ENCODE assay signal across 8 cellular contexts in the genomic region with DNA sequence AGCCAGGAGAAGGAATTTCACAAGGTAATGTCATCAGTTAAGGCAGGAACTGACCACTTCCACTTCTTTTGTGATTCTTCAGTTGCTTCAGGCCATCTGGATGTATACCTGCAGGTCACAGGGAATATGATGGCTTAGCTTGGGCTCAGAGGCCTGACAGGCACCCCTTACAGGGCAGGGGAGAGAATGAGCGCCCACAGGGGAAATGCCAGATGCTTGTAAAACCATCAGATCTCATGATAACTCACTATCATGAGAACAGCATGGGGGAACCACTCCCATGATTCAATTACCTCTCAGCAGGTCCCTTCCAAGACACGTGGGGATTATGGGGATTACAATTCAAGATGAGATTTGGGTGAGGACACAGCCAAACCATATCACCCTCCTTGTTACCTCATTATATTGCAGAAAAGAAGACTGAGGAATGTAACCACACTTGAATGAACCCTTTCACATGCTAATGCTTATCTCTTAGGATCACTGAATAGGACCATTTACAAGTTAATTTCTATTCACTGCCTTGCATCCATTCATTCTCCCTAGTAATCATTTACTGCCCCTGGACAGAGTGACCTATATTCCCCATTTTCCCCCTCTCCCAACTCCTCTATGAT. TPM values are rescaled to one million over a fixed set of nuclear protein-coding genes. Genes with fewer than 3 reads are reported as not detected.
DNase-seq lines count a peak whose midpoint lies in the region; ATAC-seq, FAIRE-seq and TF ChIP-seq lines count a peak whose summit lies in the region.
"Not testable (repeated sequence)": the region's sequence is repeated elsewhere in the genome, so short reads cannot be mapped to it uniquely, and the experiment has no call there.
"Had no signal": no experiment of that assay in that cellular context is flagged by ENCODE, and none has a peak within 500 bp of the region (broad histone marks: within the 10 kb centered on the region; RNA-seq: fewer than 3 reads in every experiment).

No MANE protein-coding gene starts in this region.

- not testable (repeated sequence) for H2AK5ac ChIP-seq in mesendoderm (ENCODE audit: low read length)

- H3K36me3 ChIP-seq in A673 (ENCODE audit: insufficient read depth, low read length, poor library complexity, severe bottlenecking); HUES6 (ENCODE audit: control insufficient read depth, insufficient read depth, low read length); endodermal cell (ENCODE audit: control insufficient read depth, insufficient read depth, low read length); mesendoderm (ENCODE audit: control insufficient read depth, insufficient read depth, low read length): not testable (repeated sequence)

- peaks cover 24% of the 10 kb centered on the region for H3K9me3 Mint-ChIP-seq in WTC11
- H3K9me3 Mint-ChIP-seq in endodermal cell: peaks cover 49% of the 10 kb centered on the region

- not testable (repeated sequence) for H2BK15ac ChIP-seq in mesendoderm (replicated peaks; ENCODE audit: low read depth)

- H3K9me3 ChIP-seq in A673 (ENCODE audit: low read depth, low read length, poor library complexity, severe bottlenecking): not testable (repeated sequence)
- peaks cover 34% of the 10 kb centered on the region for H3K9me3 ChIP-seq in HUES6 (ENCODE audit: control insufficient read depth, insufficient read depth, low read depth, low read length)
- H3K9me3 ChIP-seq in endodermal cell (ENCODE audit: control insufficient read depth, low read length): peaks cover 48% of the 10 kb centered on the region

- H3K27me3 Mint-ChIP-seq in WTC11 (ENCODE audit: low read depth): peaks cover 41% of the 10 kb centered on the region
- H3K27me3 Mint-ChIP-seq in endodermal cell (ENCODE audit: insufficient read depth): not testable (repeated sequence)

- not testable (repeated sequence) for H4K8ac ChIP-seq in mesendoderm (ENCODE audit: low read depth, low read length)

- H3K56ac ChIP-seq in mesendoderm (ENCODE audit: low read length): not testable (repeated sequence)

- not testable (repeated sequence) for H2BK5ac ChIP-seq in mesendoderm (ENCODE audit: low read length)

- H3K4me2 ChIP-seq in mesendoderm (ENCODE audit: low read length): not testable (repeated sequence)

- POLR2A ChIA-PET in A673 (lab: Charles Lee; ENCODE audit: low non-redundant PET); WTC11 (lab: Charles Lee): not testable (repeated sequence)

- WGBS in endodermal cell (ENCODE audit: insufficient coverage in 1 of 2, insufficient read length in 1 of 2), 2 experiments: 89% methylated on average over 1 of the region's 2 CpGs; no CpG with 5 or more reads in 1 of the 2 experiments
- no CpG with 5 or more reads among the region's 2 CpGs for whole genome bisulfite sequencing in mesendoderm (ENCODE audit: extremely low coverage, insufficient coverage, low lambda C conversion rate)

- H3K27ac ChIP-seq in A673 (ENCODE audit: low read depth, low read length, poor library complexity, severe bottlenecking); endodermal cell (ENCODE audit: low read depth, low read length); mesendoderm (ENCODE audit: low read depth, low read length): not testable (repeated sequence)
- peak overlapping the region; percentile 86; the same call in 1 of the 2 replicates for H3K27ac ChIP-seq in HUES6 (ENCODE audit: low read depth, low read length)

- H3K9ac ChIP-seq in HUES6 (ENCODE audit: low read length): peak overlapping the region; percentile 48
- H3K9ac ChIP-seq in endodermal cell (ENCODE audit: extremely low read depth, low read length, poor library complexity, severe bottlenecking); mesendoderm (ENCODE audit: low read length): not testable (repeated sequence)

- DNase-seq in A673 (ENCODE audit: low spot score) (peak; percentile 9), NCI-H82 (lab: John Stamatoyannopoulos, UW) (peak; percentile 20), WTC11 (ENCODE audit: low spot score) (peak; percentile 13), mesendoderm (peak; percentile 26)
- DNase-seq in GM19239 (ENCODE audit: insufficient read length, low spot score); endodermal cell: not testable (repeated sequence)

- not testable (repeated sequence) for H3K27me3 ChIP-seq in A673 (replicated peaks; ENCODE audit: insufficient read depth, low read depth, low read length, poor library complexity); endodermal cell (ENCODE audit: control insufficient read depth, insufficient read depth, low read length, poor library complexity, severe bottlenecking); mesendoderm (ENCODE audit: insufficient read depth, low read length, poor library complexity)
- H3K27me3 ChIP-seq in HUES6 (ENCODE audit: control insufficient read depth, insufficient read depth, low read length): peaks cover 15% of the 10 kb centered on the region; the same call in 1 of the 2 replicates

- intact Hi-C loops in A673 (cut with micrococcal nuclease; ENCODE audit: unreplicated experiment): not testable (repeated sequence)

- not testable (repeated sequence) for H2BK120ac ChIP-seq in mesendoderm (ENCODE audit: low read depth, low read length)

- not testable (repeated sequence) for H3K23ac ChIP-seq in mesendoderm (ENCODE audit: low read length)

- H3K27ac Mint-ChIP-seq in WTC11: peak overlapping the region; percentile 92
- not testable (repeated sequence) for H3K27ac Mint-ChIP-seq in endodermal cell

- peak; percentile 4 for FAIRE-seq in GM19239 (lab: Jason Lieb, UNC)

- CTCF ChIA-PET in A673 (lab: Charles Lee); WTC11 (lab: Charles Lee): not testable (repeated sequence)

- TF ChIP-seq CTCF in A673 (conservative IDR thresholded peaks at IDR 0.05; ENCODE audit: low read depth, low read length); WTC11 (IDR thresholded peaks at IDR 0.05); endodermal cell (conservative IDR thresholded peaks at IDR 0.05): not testable (repeated sequence)

- not testable (repeated sequence) for H3K4ac ChIP-seq in mesendoderm (ENCODE audit: low read depth, low read length)

- H3K4me3 Mint-ChIP-seq in WTC11: peak overlapping the region; percentile 38; the same call in 1 of the 2 replicates
- not testable (repeated sequence) for H3K4me3 Mint-ChIP-seq in endodermal cell

- peaks cover 26% of the 10 kb centered on the region for H3K36me3 Mint-ChIP-seq in WTC11
- not testable (repeated sequence) for H3K36me3 Mint-ChIP-seq in endodermal cell (ENCODE audit: low read depth)

- peak; percentile 80 for ATAC-seq in WTC11

- BruUV-seq in A673 (replicated peaks; lab: Mats Ljungman, UMichigan): not testable (repeated sequence)

- H3K79me1 ChIP-seq in mesendoderm (ENCODE audit: low read length): not testable (repeated sequence)

- H3K4me3 ChIP-seq in A673 (ENCODE audit: low read depth, low read length, poor library complexity, severe bottlenecking); mesendoderm (ENCODE audit: low read length): not testable (repeated sequence)
- peak overlapping the region; percentile 50; the same call in 1 of the 2 replicates for H3K4me3 ChIP-seq in HUES6 (ENCODE audit: low read depth, low read length)
- H3K4me3 ChIP-seq in endodermal cell (ENCODE audit: low read length): peak overlapping the region; percentile 45

- H3K4me1 Mint-ChIP-seq in WTC11 (peaks cover 22% of the 10 kb centered on the region), endodermal cell (peaks cover 11% of the 10 kb centered on the region)

- H4K5ac ChIP-seq in mesendoderm (ENCODE audit: low read length): not testable (repeated sequence)

- H3K79me2 ChIP-seq in mesendoderm (ENCODE audit: control insufficient read depth, insufficient read depth, low read length): not testable (repeated sequence)

- H3K18ac ChIP-seq in mesendoderm (ENCODE audit: low read length): not testable (repeated sequence)

- H3K4me1 ChIP-seq in A673 (ENCODE audit: insufficient read depth, low read length, poor library complexity, severe bottlenecking); endodermal cell (ENCODE audit: control insufficient read depth, insufficient read depth, low read length); mesendoderm (ENCODE audit: control insufficient read depth, low read depth, low read length): not testable (repeated sequence)
- H3K4me1 ChIP-seq in HUES6 (ENCODE audit: control insufficient read depth, insufficient read depth, low read length): peaks cover 18% of the 10 kb centered on the region

RNA-seq across cellular contexts. Expression of gene ZMAT1, which starts 33.2 kb away (rescaled TPM):
- 1.2 and 2.5 TPM in 2 replicates for total RNA-seq in A673 (2021)
- 3.0 to 3.7 TPM (median 3.5 TPM) in 3 replicates for total RNA-seq in WTC11 (2021)
- total RNA-seq in endodermal cell: 1 to 10 TPM; 6.6 to 9.0 TPM
- polyA plus RNA-seq in endodermal cell (2013, experiment 1 of 2): 7.9 TPM
- 7.7 TPM for polyA plus RNA-seq in endodermal cell (2013, experiment 2 of 2)
- 0.91 TPM for polyA plus RNA-seq in mesendoderm (2013, experiment 1 of 2)
- polyA plus RNA-seq in mesendoderm (2013, experiment 2 of 2): 0.94 TPM
- polyA plus RNA-seq: AG04450 had no signal
